Comparison of ENCODE assay signal across 11 cellular contexts in the genomic region with DNA sequence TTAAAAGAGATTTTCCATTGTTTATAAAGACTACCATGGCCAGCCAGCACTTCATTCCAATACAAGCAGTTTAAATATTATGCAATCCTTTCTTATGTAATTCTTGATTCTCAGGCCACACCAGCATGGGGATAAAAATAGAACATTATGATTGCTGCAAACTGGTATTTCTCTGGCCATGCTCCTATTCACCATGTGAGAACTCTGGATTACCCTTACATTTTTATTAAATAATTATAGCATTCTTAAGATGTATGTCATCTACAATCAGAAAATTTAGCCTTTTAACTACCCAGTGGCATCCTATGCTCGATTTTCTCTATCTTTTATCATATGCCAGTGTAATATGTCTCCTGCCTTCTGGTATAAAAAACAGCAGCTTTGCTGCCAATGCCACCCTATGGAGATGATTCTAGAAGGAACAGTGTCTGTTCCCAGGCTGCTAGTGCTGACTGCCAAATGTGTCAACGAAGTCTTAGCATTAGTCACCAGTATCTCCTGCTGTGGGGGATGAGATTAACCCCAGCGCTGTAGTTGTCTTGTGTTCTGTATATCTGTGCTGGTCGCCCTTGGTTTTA.
DNase-seq lines count a peak whose midpoint lies in the region; ATAC-seq and TF ChIP-seq lines count a peak whose summit lies in the region.
"Had no signal": no experiment of that assay in that cellular context is flagged by ENCODE, and none has a peak within 500 bp of the region (broad histone marks: within the 10 kb centered on the region; RNA-seq: fewer than 3 reads in every experiment).

No MANE protein-coding gene starts in this region.

- H4K20me1 ChIP-seq in H9 (ENCODE audit: control insufficient read depth, insufficient read depth, insufficient read length), result no peaks in the 10 kb centered on the region

- no peak overlapping the region for H2BK120ac ChIP-seq in H9 (ENCODE audit: low read depth, low read length, poor library complexity, severe bottlenecking)

- no peak overlapping the region for H3K56ac ChIP-seq in H9 (ENCODE audit: insufficient read length, low read depth, low read length)

- WGBS in body of pancreas, 2 donors, result 45 to 48% methylated on average over 4 of the region's 4 CpGs
- WGBS in H9 (ENCODE audit: extremely low coverage, insufficient read length, low lambda C conversion rate), result no CpG with 5 or more reads among the region's 4 CpGs

- H2BK15ac ChIP-seq in H9 (ENCODE audit: low read depth, low read length), result no peak overlapping the region

- no peaks in the 10 kb centered on the region for H3K23me2 ChIP-seq in H9 (ENCODE audit: insufficient read length, low read depth, low read length, poor library complexity, severe bottlenecking)

- H2AK5ac ChIP-seq in H9 (ENCODE audit: insufficient read length, low read length), result no peak overlapping the region

- H3K4me3 ChIP-seq in body of pancreas, result no peak overlapping the region
- no peak overlapping the region for H3K4me3 ChIP-seq in tibial artery

- H3K79me1 ChIP-seq in H9 (ENCODE audit: insufficient read depth, low read depth, low read length, poor library complexity, severe bottlenecking), result no peaks in the 10 kb centered on the region

- no peak overlapping the region for H2AFZ ChIP-seq in H9 (ENCODE audit: low read length)

- H3K27ac Mint-ChIP-seq in H9, result no peak overlapping the region

- H3K79me2 ChIP-seq in H9 (ENCODE audit: insufficient read depth, low read length), result no peaks in the 10 kb centered on the region

- H3K9me3 Mint-ChIP-seq in H9, result peaks cover 0 to 2% of the 10 kb centered on the region in 2 experiments; a peak in 1 of 5 replicates

- H3K4ac ChIP-seq in H9 (ENCODE audit: low read depth, low read length), result no peak overlapping the region

- no peak overlapping the region for H3K4me3 Mint-ChIP-seq in H9

- no peak overlapping the region for H3K14ac ChIP-seq in H9 (ENCODE audit: insufficient read depth, low read length)

- no peak overlapping the region for H3K4me2 ChIP-seq in H9 (ENCODE audit: insufficient read depth, insufficient read length, low read length)

- no peaks in the 10 kb centered on the region; a peak in 1 of 7 replicates for H3K36me3 Mint-ChIP-seq in H9 (ENCODE audit: insufficient read depth in 1 of 3, low read depth in 3 of 3)

- no peak overlapping the region for H3T11ph ChIP-seq in H9 (ENCODE audit: low read length)

- no peaks in the 10 kb centered on the region for H3K27me3 ChIP-seq in body of pancreas
- H3K27me3 ChIP-seq in tibial artery, result no peaks in the 10 kb centered on the region
- no peaks in the 10 kb centered on the region for H3K27me3 ChIP-seq in H9 (ENCODE audit: insufficient read depth, low read length)

- H2BK20ac ChIP-seq in H9 (ENCODE audit: low read depth, low read length, poor library complexity, severe bottlenecking), result no peak overlapping the region

- H3K4me1 ChIP-seq in body of pancreas (peaks cover 11% of the 10 kb centered on the region), tibial artery (peaks cover 0 to 33% (median 18%) of the 10 kb centered on the region in 4 donors), H9 (ENCODE audit: insufficient read depth, low read length) (no peaks in the 10 kb centered on the region)

- H3K27ac ChIP-seq in body of pancreas (peak overlapping the region in 2 of 4 donors; percentile 20 to 22), tibial artery (peak overlapping the region; percentile 56 to 67), H9 (ENCODE audit: insufficient read length, low read depth, low read length) (no peak overlapping the region)
- H3K27ac ChIP-seq: HL-60 had no signal

- peak; percentile 95 for ATAC-seq in body of pancreas

- H3K4me1 Mint-ChIP-seq in H9, result peaks cover 4 to 7% of the 10 kb centered on the region in 2 experiments

- H2BK12ac ChIP-seq in H9 (ENCODE audit: insufficient read length, low read depth, low read length), result no peak overlapping the region

- no peak overlapping the region for H4K8ac ChIP-seq in H9 (replicated peaks; ENCODE audit: insufficient read length, low read depth, low read length)

- H4K5ac ChIP-seq in H9 (ENCODE audit: insufficient read length, low read depth, low read length), result no peak overlapping the region

- no peak overlapping the region for H4K91ac ChIP-seq in H9 (ENCODE audit: insufficient read length, low read depth, low read length)

- H3K27me3 Mint-ChIP-seq in H9 (ENCODE audit: low read depth), result no peaks in the 10 kb centered on the region

- no peak for TF ChIP-seq CTCF in body of pancreas (IDR thresholded peaks at IDR 0.05)
- no peak for TF ChIP-seq CTCF in tibial artery (IDR thresholded peaks at IDR 0.05)
- TF ChIP-seq CTCF in H9 (conservative IDR thresholded peaks at IDR 0.05), result no peak

- no peak overlapping the region for H2BK5ac ChIP-seq in H9 (ENCODE audit: insufficient read length, low read length)

- H3K9me3 ChIP-seq in body of pancreas (no peaks in the 10 kb centered on the region), tibial artery (no peaks in the 10 kb centered on the region), H9 (ENCODE audit: control insufficient read depth, low read depth, low read length) (no peaks in the 10 kb centered on the region)

- H3K36me3 ChIP-seq in body of pancreas (replicated peaks in 1 of 2; ENCODE audit: insufficient read depth in 1 of 2, low read depth in 2 of 2), result no peaks in the 10 kb centered on the region
- H3K36me3 ChIP-seq in tibial artery, result no peaks in the 10 kb centered on the region

- no peak overlapping the region for H3K9ac ChIP-seq in H9 (ENCODE audit: extremely low read depth, insufficient read length, low read length)

- no peak overlapping the region for H3K18ac ChIP-seq in H9 (ENCODE audit: insufficient read length, low read depth, low read length)

- no peak for TF ChIP-seq POLR2A in body of pancreas (IDR thresholded peaks at IDR 0.05)

- peak; percentile 95 for DNase-seq in LHCN-M2 (ENCODE audit: low read depth)
- DNase-seq in body of pancreas, result peak in 2 of 4 donors; percentile 8 to 12
- DNase-seq in iris pigment epithelial cell (ENCODE audit: low read depth), result peak; percentile 95
- no peak for DNase-seq in tibial artery
- DNase-seq in H9, result no peak
- no peak for DNase-seq in NCI-H345 treated with DMSO at 0.1 percent for 48 hours (lab: John Stamatoyannopoulos, UW; ENCODE audit: unreplicated experiment)
- DNase-seq in activated CD8-positive, alpha-beta memory T cell treated with anti-CD3 and anti-CD28 coated beads for 24 hours, result no peak
- no peak for DNase-seq in middle frontal gyrus (ENCODE audit: extremely low spot score, low spot score)
- DNase-seq: activated T-cell treated with anti-CD3 and anti-CD28 coated beads, Interleukin-2, amount 50 U/mL, for 48 hours; stimulated activated CD4-positive, alpha-beta T cell treated with anti-CD3 and anti-CD28 coated beads, Interleukin-1b, Interleukin-23, amount 100 ng/mL, for 48 hours had no signal

- intact Hi-C loops in body of pancreas (cut with DNase I), result no loop called here
- intact Hi-C loops in tibial artery (cut with DNase I; ENCODE audit: low total_unique reads), result loop anchor here (10.0 kb wide), 2 partner anchors 1137 to 1567 kb away; no protein-coding TSS in a partner anchor

- H3K23ac ChIP-seq in H9 (ENCODE audit: insufficient read length, low read depth, low read length), result no peak overlapping the region

Comparison
In these comparisons a context has a peak if more than half of its experiments do, and no peak if none do; other contexts are left out.
1. DNase-seq: peak in LHCN-M2 (single experiment) and iris pigment epithelial cell (single experiment); none in tibial artery (0 of 2), H9 (single experiment), NCI-H345 treated with DMSO at 0.1 percent for 48 hours (single experiment), activated CD8-positive, alpha-beta memory T cell treated with anti-CD3 and anti-CD28 coated beads for 24 hours (single experiment) and middle frontal gyrus (single experiment).